In the genomic region with DNA sequence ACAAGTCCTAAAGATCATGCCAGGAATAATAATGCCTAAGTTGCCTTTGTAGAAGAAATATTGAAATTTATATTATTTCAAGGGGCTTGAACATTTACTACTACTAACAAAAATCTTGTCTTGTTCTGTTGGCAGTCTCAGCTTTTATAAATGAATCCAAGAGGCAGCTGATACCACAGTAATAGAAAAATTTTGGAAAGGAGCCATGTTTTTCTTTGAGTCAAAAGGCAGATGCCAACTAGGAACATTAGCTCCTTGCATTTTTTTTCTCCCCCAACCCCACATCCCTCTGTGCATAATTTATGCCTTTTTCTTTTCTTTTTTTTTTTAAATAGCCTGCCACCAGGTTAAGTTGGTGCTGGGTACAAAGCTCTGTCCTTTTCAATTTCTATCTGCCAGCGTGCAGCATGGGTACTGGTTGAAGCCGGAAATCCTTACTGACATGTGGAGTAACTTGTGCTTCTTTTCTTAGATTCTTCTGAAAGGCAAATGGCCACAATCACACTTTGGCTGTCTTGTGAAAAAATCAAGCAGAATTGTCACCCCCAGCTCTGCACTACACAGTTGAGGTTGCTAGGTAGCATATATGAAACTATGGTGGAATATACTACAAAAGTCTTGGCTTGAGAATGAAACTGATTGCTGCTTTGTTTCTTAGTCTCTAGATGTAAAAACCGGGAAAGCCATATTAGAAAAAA, we compare ENCODE assay signal across 17 cellular contexts.
A peak's percentile ranks its signal among the peaks of the same experiment; 100 is the strongest.
DNase-seq lines count a peak whose midpoint lies in the region; ATAC-seq and TF ChIP-seq lines count a peak whose summit lies in the region.
"Had no signal": no experiment of that assay in that cellular context is flagged by ENCODE, and none has a peak within 500 bp of the region (broad histone marks: within the 10 kb centered on the region; RNA-seq: fewer than 3 reads in every experiment).

No MANE protein-coding gene starts in this region.

- peak overlapping the region in 4 of 5 experiments; percentile 3 to 58 (median 23) for H3K4me3 Mint-ChIP-seq in brain
- H3K4me3 Mint-ChIP-seq in natural killer cell treated with Interleukin-12 subunit alpha and Interleukin-12 subunit beta and Interleukin-15 and Interleukin-18, amount 100 ng/mL, for 72 hours, result no peak overlapping the region
- H3K4me3 Mint-ChIP-seq: activated CD4-positive, alpha-beta T cell treated with anti-CD3 and anti-CD28 coated beads, Interleukin-2, amount 10 ng/mL, durations not matched to agents 7 days and 5 days; naive B cell had no signal

- H3K27me3 Mint-ChIP-seq in brain, result no peaks in the 10 kb centered on the region
- no peaks in the 10 kb centered on the region for H3K27me3 Mint-ChIP-seq in natural killer cell treated with Interleukin-12 subunit alpha and Interleukin-12 subunit beta and Interleukin-15 and Interleukin-18, amount 100 ng/mL, for 72 hours
- H3K27me3 Mint-ChIP-seq: activated CD4-positive, alpha-beta T cell treated with anti-CD3 and anti-CD28 coated beads, Interleukin-2, amount 10 ng/mL, durations not matched to agents 7 days and 5 days; naive B cell had no signal

- H3K36me3 Mint-ChIP-seq in brain, result peaks cover 55% of the 10 kb centered on the region
- peaks cover 14% of the 10 kb centered on the region for H3K36me3 Mint-ChIP-seq in natural killer cell treated with Interleukin-12 subunit alpha and Interleukin-12 subunit beta and Interleukin-15 and Interleukin-18, amount 100 ng/mL, for 72 hours

- peak overlapping the region; percentile 50 to 81 (median 76) for H3K27ac Mint-ChIP-seq in brain
- no peak overlapping the region for H3K27ac Mint-ChIP-seq in natural killer cell treated with Interleukin-12 subunit alpha and Interleukin-12 subunit beta and Interleukin-15 and Interleukin-18, amount 100 ng/mL, for 72 hours
- H3K27ac Mint-ChIP-seq: activated CD4-positive, alpha-beta T cell treated with anti-CD3 and anti-CD28 coated beads, Interleukin-2, amount 10 ng/mL, durations not matched to agents 7 days and 5 days had no signal

- DNase-seq in EH (ENCODE audit: low read depth) (peak; percentile 36), NCI-H2171 (lab: John Stamatoyannopoulos, UW) (peak; percentile 59), inferior parietal cortex (ENCODE audit: extremely low spot score) (no peak), GOT3 (lab: John Stamatoyannopoulos, UW) (no peak), GM19240 (ENCODE audit: insufficient read length, low spot score) (no peak)
- DNase-seq in natural killer cell treated with Interleukin-12 subunit alpha and Interleukin-12 subunit beta and Interleukin-15 and Interleukin-18, amount 100 ng/mL, for 72 hours (ENCODE audit: low spot score), result no peak
- DNase-seq: activated CD4-positive, alpha-beta T cell treated with anti-CD3 and anti-CD28 coated beads, Interleukin-2, amount 10 ng/mL, durations not matched to agents 7 days and 5 days; activated naive CD4-positive, alpha-beta T cell; aorta; naive B cell; NCI-H1436 treated with DMSO at 0.1 percent for 48 hours; NCI-H774; psoas muscle; stimulated activated CD4-positive, alpha-beta T cell treated with anti-CD3 and anti-CD28 coated beads, Interleukin-12 subunit alpha, Interleukin-12 subunit beta, amount 100 ng/mL, for 4 hours had no signal

- H3K4me1 Mint-ChIP-seq in brain, result peaks cover 24% of the 10 kb centered on the region
- peaks cover 6 to 9% of the 10 kb centered on the region in 2 donors for H3K4me1 Mint-ChIP-seq in natural killer cell treated with Interleukin-12 subunit alpha and Interleukin-12 subunit beta and Interleukin-15 and Interleukin-18, amount 100 ng/mL, for 72 hours (ENCODE audit: low read depth in 2 of 2)
- H3K4me1 Mint-ChIP-seq: activated CD4-positive, alpha-beta T cell treated with anti-CD3 and anti-CD28 coated beads, Interleukin-2, amount 10 ng/mL, durations not matched to agents 7 days and 5 days had no signal

- TF ChIP-seq CTCF in brain (conservative IDR thresholded peaks at IDR 0.05), result no peak

- peaks cover 8 to 31% (median 21%) of the 10 kb centered on the region in 5 experiments for H3K9me3 Mint-ChIP-seq in brain
- no peaks in the 10 kb centered on the region for H3K9me3 Mint-ChIP-seq in natural killer cell treated with Interleukin-12 subunit alpha and Interleukin-12 subunit beta and Interleukin-15 and Interleukin-18, amount 100 ng/mL, for 72 hours

- ATAC-seq in natural killer cell treated with Interleukin-12 subunit alpha and Interleukin-12 subunit beta and Interleukin-15 and Interleukin-18, amount 100 ng/mL, for 72 hours, result peak; percentile 15 to 43
- no peak for ATAC-seq in HG03025 (IDR thresholded peaks at IDR 0.05; ENCODE audit: low FRiP score, unreplicated experiment)
- ATAC-seq: Panc1, psoas muscle had no signal

Comparison
In these comparisons a context has a peak if more than half of its experiments do, and no peak if none do; other contexts are left out.
1. DNase-seq: peak in EH (single experiment) and NCI-H2171 (single experiment); none in natural killer cell treated with Interleukin-12 subunit alpha and Interleukin-12 subunit beta and Interleukin-15 and Interleukin-18, amount 100 ng/mL, for 72 hours (single experiment), inferior parietal cortex (single experiment), GOT3 (single experiment) and GM19240 (single experiment).
2. H3K27ac Mint-ChIP-seq: peak in brain (5 of 5); none in natural killer cell treated with Interleukin-12 subunit alpha and Interleukin-12 subunit beta and Interleukin-15 and Interleukin-18, amount 100 ng/mL, for 72 hours (0 of 2).